Comparison of ENCODE assay signal across 8 cellular contexts in genomic region chr14:100587248-100587762, GRCh38. TPM values are rescaled to one million over a fixed set of nuclear protein-coding genes. Genes with fewer than 3 reads are reported as not detected.
DNase-seq lines count a peak whose midpoint lies in the region; TF ChIP-seq lines count a peak whose summit lies in the region.

Gene BEGAIN, minus strand, starts transcription at chr14:100587417. Its CDS starts 127 bp downstream, at chr14:100587290.

- H3K36me3 ChIP-seq in GM06990 (ENCODE audit: control insufficient read depth, insufficient read depth, low read length) (no peaks in the 10 kb centered on the region), SJSA1 (no peaks in the 10 kb centered on the region)

- no peak for TF ChIP-seq CTCF in GM06990 (IDR thresholded peaks at IDR 0.05; ENCODE audit: insufficient read depth, low read length, poor library complexity, severe bottlenecking)
- TF ChIP-seq CTCF in fibroblast of villous mesenchyme (IDR thresholded peaks at IDR 0.05; ENCODE audit: insufficient read depth, low read depth, low read length) = no peak

- peaks cover 5% of the 10 kb centered on the region for H3K4me1 ChIP-seq in SJSA1 (replicated peaks)

- H3K9me3 ChIP-seq in SJSA1 (replicated peaks) = no peaks in the 10 kb centered on the region

- H3K4me3 ChIP-seq in GM06990 (replicated peaks; ENCODE audit: low read depth, low read length) (peak within 1 kb of the TSS; percentile 38), SJSA1 (peak within 1 kb of the TSS; percentile 28), fibroblast of villous mesenchyme (ENCODE audit: low read depth, low read length) (peak within 1 kb of the TSS; percentile 41)

- DNase-seq in GM06990 (ENCODE audit: extremely low read depth, insufficient read length) = no peak
- no peak for DNase-seq in SJSA1 (ENCODE audit: low read depth in 1 of 2, low spot score in 2 of 2)
- DNase-seq in fibroblast of villous mesenchyme (ENCODE audit: low read depth) = no peak
- peak; percentile 55 for DNase-seq in posterior vena cava (ENCODE audit: low spot score)
- DNase-seq in hepatic stellate cell (ENCODE audit: low spot score) = no peak
- DNase-seq in stimulated activated CD4-positive, alpha-beta T cell treated with anti-CD3 and anti-CD28 coated beads, Interleukin-4, amount 100 ng/mL, for 24 hours = no peak
- no peak for DNase-seq in NCI-H345 (lab: John Stamatoyannopoulos, UW)
- no peak for DNase-seq in NCI-H82 (lab: John Stamatoyannopoulos, UW)

- H3K27ac ChIP-seq in SJSA1 = no peak within 1 kb of the TSS

- intact Hi-C loops in posterior vena cava (cut with DNase I) = no loop called here

- H3K27me3 ChIP-seq in GM06990 (replicated peaks; ENCODE audit: control insufficient read depth, insufficient read depth, low read length) = peaks cover 10% of the 10 kb centered on the region
- peaks cover 34% of the 10 kb centered on the region for H3K27me3 ChIP-seq in SJSA1 (replicated peaks)

RNA-seq across cellular contexts. Expression of gene BEGAIN, which starts in this region (rescaled TPM):
- total RNA-seq in SJSA1 (2014; rRNA removed; shearing (Covaris generic)) = not detected in 2 replicates
- total RNA-seq in fibroblast of villous mesenchyme (not detected in 2 replicates), posterior vena cava (1 to 10 TPM in 1 of 2 donors, under 1 TPM in 1; 0.56 to 1.2 TPM)
